In the genomic region with DNA sequence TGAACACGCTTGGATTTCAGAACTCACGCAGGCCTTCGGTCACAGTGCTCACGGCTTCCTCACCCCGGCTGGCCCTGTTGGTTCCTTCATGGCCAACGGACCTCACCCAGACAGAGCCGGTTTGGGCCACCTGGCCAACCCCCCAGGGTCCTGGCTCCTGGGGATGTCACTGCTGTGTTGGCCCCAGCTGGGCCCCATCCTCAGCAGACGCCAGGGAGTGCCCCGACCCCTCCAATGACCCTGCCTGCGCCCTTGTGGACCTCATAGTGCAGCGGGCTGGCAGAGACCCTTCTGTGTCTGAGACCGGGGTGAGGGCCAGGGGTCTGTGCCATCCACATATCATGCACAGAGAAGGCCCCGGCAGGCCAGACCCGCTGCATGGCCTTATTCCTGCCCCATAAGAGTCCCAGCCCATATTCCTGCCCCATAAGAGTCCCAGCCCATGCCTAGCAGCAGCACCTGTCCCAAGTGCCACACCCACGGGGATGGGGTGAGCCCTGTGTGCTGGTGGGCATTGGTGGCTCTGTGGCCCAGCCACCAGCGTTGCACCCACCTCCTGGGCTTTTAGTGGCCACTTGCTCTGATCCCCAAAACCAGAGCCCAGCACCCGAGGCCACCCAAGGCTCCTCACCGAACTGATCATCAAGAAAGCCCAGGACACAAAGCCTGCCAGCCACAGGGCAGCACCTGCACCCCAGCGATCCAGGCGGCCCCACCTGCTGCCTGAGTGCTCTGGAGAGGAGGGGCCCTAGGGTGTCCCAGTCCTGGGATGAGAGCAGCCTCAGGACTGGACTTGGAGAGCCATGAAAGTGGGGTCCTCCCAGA, we compare ENCODE assay signal across 7 cellular contexts. TPM values are rescaled to one million over a fixed set of nuclear protein-coding genes. Genes with fewer than 3 reads are reported as not detected.
DNase-seq lines count a peak whose midpoint lies in the region; ATAC-seq and TF ChIP-seq lines count a peak whose summit lies in the region.

No MANE protein-coding gene starts in this region.

- H3K27me3 Mint-ChIP-seq in WTC11 (ENCODE audit: low read depth) (no peaks in the 10 kb centered on the region; the same call in 1 of the 2 replicates), immature natural killer cell (ENCODE audit: low read depth in 3 of 3) (peaks cover 5 to 26% (median 19%) of the 10 kb centered on the region in 3 donors)
- no peaks in the 10 kb centered on the region for H3K27me3 Mint-ChIP-seq in stimulated activated memory B cell treated with anti-CD40 and anti-IgM and Interleukin-4, amounts not matched to agents 10 μg/mL and 1 μg/mL and 100 μg/mL, for 72 hours

- peaks cover 7% of the 10 kb centered on the region for H3K36me3 Mint-ChIP-seq in WTC11
- H3K36me3 Mint-ChIP-seq in immature natural killer cell: peaks cover 6 to 13% (median 10%) of the 10 kb centered on the region in 3 donors
- H3K36me3 Mint-ChIP-seq in stimulated activated memory B cell treated with anti-CD40 and anti-IgM and Interleukin-4, amounts not matched to agents 10 μg/mL and 1 μg/mL and 100 μg/mL, for 72 hours: peaks cover 11% of the 10 kb centered on the region

- H3K27me3 ChIP-seq in HAP-1 (ENCODE audit: low read depth): no peaks in the 10 kb centered on the region; the same call in 1 of the 2 replicates

- no peak overlapping the region for H3K27ac Mint-ChIP-seq in WTC11
- peak overlapping the region; percentile 66 to 87 (median 71) for H3K27ac Mint-ChIP-seq in immature natural killer cell
- peak overlapping the region; percentile 91 for H3K27ac Mint-ChIP-seq in stimulated activated memory B cell treated with anti-CD40 and anti-IgM and Interleukin-4, amounts not matched to agents 10 μg/mL and 1 μg/mL and 100 μg/mL, for 72 hours

- H3K4me1 Mint-ChIP-seq in WTC11 (peaks cover 24% of the 10 kb centered on the region), immature natural killer cell (peaks cover 26 to 38% of the 10 kb centered on the region in 2 donors)
- peaks cover 68% of the 10 kb centered on the region for H3K4me1 Mint-ChIP-seq in stimulated activated memory B cell treated with anti-CD40 and anti-IgM and Interleukin-4, amounts not matched to agents 10 μg/mL and 1 μg/mL and 100 μg/mL, for 72 hours

- POLR2A ChIA-PET in WTC11 (lab: Charles Lee): interaction anchor here (1.6 kb wide), 1 partner anchor 11 kb away, joined by 6 read pairs; no protein-coding TSS in a partner anchor

- H3K4me3 Mint-ChIP-seq in WTC11 (peak overlapping the region; percentile 56), immature natural killer cell (peak overlapping the region; percentile 40 to 72 (median 61))
- peak overlapping the region; percentile 76 for H3K4me3 Mint-ChIP-seq in stimulated activated memory B cell treated with anti-CD40 and anti-IgM and Interleukin-4, amounts not matched to agents 10 μg/mL and 1 μg/mL and 100 μg/mL, for 72 hours

- H3K36me3 ChIP-seq in HAP-1 (replicated peaks): peaks cover 15% of the 10 kb centered on the region

- CTCF ChIA-PET in WTC11 (lab: Charles Lee): interaction anchor here (1.0 to 1.7 kb wide), 4 partner anchors 57 to 145 kb away, joined by 3 to 7 read pairs (median 4); no protein-coding TSS in a partner anchor

- no peaks in the 10 kb centered on the region for H3K9me3 ChIP-seq in HAP-1

- peaks cover 4% of the 10 kb centered on the region; the same call in 1 of the 2 replicates for H3K9me3 Mint-ChIP-seq in WTC11
- H3K9me3 Mint-ChIP-seq in immature natural killer cell: no peaks in the 10 kb centered on the region
- H3K9me3 Mint-ChIP-seq in stimulated activated memory B cell treated with anti-CD40 and anti-IgM and Interleukin-4, amounts not matched to agents 10 μg/mL and 1 μg/mL and 100 μg/mL, for 72 hours: no peaks in the 10 kb centered on the region

- peak in 1 of 2 experiments; percentile 6 for DNase-seq in HAP-1 (ENCODE audit: low spot score in 2 of 2)
- DNase-seq in WTC11 (ENCODE audit: low spot score): peak; percentile 7
- no peak for DNase-seq in immature natural killer cell
- no peak for DNase-seq in middle frontal gyrus (ENCODE audit: extremely low spot score, low spot score)
- no peak for DNase-seq in AG08395 (ENCODE audit: low spot score)

- in situ Hi-C loops in HAP-1 (cut with MboI; ENCODE audit: low sequenced_read_pairs): no loop called here

- H3K4me3 ChIP-seq in HAP-1: peak overlapping the region; percentile 41; the same call in 1 of the 2 replicates

- TF ChIP-seq CTCF in WTC11 (IDR thresholded peaks at IDR 0.05): no peak

- peaks cover 8% of the 10 kb centered on the region for H3K4me1 ChIP-seq in HAP-1

- ATAC-seq in WTC11: no peak
- no peak for ATAC-seq in stimulated activated memory B cell treated with anti-CD40 and anti-IgM and Interleukin-4, amounts not matched to agents 10 μg/mL and 1 μg/mL and 100 μg/mL, for 72 hours
- ATAC-seq in GM19463 (IDR thresholded peaks at IDR 0.05; ENCODE audit: unreplicated experiment): no peak

TF ChIP-seq in WTC11, 78 proteins besides CTCF, POLR2A, EP300 and RAD21 (continues in another document):
- no peak for TF ChIP-seq ZNF232 (CRISPR knock-in tag; IDR thresholded peaks at IDR 0.05)
- TF ChIP-seq, protein P1, sequence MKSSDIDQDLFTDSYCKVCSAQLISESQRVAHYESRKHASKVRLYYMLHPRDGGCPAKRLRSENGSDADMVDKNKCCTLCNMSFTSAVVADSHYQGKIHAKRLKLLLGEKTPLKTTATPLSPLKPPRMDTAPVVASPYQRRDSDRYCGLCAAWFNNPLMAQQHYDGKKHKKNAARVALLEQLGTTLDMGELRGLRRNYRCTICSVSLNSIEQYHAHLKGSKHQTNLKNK (CRISPR knock-in tag; IDR thresholded peaks at IDR 0.05): no peak
- TF ChIP-seq, protein P2, sequence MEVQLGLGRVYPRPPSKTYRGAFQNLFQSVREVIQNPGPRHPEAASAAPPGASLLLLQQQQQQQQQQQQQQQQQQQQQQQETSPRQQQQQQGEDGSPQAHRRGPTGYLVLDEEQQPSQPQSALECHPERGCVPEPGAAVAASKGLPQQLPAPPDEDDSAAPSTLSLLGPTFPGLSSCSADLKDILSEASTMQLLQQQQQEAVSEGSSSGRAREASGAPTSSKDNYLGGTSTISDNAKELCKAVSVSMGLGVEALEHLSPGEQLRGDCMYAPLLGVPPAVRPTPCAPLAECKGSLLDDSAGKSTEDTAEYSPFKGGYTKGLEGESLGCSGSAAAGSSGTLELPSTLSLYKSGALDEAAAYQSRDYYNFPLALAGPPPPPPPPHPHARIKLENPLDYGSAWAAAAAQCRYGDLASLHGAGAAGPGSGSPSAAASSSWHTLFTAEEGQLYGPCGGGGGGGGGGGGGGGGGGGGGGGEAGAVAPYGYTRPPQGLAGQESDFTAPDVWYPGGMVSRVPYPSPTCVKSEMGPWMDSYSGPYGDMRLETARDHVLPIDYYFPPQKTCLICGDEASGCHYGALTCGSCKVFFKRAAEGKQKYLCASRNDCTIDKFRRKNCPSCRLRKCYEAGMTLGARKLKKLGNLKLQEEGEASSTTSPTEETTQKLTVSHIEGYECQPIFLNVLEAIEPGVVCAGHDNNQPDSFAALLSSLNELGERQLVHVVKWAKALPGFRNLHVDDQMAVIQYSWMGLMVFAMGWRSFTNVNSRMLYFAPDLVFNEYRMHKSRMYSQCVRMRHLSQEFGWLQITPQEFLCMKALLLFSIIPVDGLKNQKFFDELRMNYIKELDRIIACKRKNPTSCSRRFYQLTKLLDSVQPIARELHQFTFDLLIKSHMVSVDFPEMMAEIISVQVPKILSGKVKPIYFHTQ (CRISPR knock-in tag; IDR thresholded peaks at IDR 0.05): no peak
- TF ChIP-seq OVOL2 (CRISPR knock-in tag; IDR thresholded peaks at IDR 0.05; ENCODE audit: borderline replicate concordance): no peak
- no peak for TF ChIP-seq NR1H2 (CRISPR knock-in tag; IDR thresholded peaks at IDR 0.05)
- TF ChIP-seq, protein P3, sequence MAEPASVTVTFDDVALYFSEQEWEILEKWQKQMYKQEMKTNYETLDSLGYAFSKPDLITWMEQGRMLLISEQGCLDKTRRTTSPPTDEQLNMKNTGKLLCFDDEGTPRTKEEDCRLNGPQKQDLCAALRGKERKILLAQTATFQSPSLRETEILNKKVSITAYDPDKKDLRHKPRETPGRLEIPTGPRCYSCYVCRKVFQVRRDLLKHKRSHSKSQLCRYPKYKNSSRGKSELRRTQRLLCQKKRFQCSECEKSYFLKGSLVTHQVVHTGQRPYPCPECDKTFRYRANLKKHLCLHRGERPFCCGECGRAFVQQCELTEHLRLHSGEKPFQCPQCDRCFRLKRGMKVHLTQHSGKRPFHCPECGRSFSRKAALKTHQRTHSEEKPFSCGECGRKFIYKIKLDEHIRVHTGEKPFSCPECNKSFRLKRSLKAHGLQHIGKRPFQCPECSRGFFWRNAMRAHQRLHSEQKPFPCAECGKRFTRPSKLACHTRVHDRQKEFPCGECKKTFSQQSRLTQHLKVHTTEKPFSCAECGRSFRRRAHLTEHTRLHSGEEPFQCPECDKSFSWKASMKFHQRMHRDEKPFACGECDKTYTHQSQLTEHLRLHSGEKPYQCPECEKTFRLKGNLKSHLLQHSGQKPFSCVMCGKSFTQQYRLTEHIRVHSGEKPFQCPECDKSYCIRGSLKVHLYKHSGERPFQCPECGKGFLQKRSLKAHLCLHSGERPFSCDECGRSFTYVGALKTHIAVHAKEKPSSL (CRISPR knock-in tag; conservative IDR thresholded peaks at IDR 0.05): no peak
- TF ChIP-seq ZNF671 (CRISPR knock-in tag; IDR thresholded peaks at IDR 0.05): no peak
- TF ChIP-seq, protein P4, sequence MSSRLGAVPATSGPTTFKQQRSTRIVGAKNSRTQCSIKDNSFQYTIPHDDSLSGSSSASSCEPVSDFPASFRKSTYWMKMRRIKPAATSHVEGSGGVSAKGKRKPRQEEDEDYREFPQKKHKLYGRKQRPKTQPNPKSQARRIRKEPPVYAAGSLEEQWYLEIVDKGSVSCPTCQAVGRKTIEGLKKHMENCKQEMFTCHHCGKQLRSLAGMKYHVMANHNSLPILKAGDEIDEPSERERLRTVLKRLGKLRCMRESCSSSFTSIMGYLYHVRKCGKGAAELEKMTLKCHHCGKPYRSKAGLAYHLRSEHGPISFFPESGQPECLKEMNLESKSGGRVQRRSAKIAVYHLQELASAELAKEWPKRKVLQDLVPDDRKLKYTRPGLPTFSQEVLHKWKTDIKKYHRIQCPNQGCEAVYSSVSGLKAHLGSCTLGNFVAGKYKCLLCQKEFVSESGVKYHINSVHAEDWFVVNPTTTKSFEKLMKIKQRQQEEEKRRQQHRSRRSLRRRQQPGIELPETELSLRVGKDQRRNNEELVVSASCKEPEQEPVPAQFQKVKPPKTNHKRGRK (CRISPR knock-in tag; IDR thresholded peaks at IDR 0.05; ENCODE audit: borderline replicate concordance): no peak
- TF ChIP-seq, protein P5, sequence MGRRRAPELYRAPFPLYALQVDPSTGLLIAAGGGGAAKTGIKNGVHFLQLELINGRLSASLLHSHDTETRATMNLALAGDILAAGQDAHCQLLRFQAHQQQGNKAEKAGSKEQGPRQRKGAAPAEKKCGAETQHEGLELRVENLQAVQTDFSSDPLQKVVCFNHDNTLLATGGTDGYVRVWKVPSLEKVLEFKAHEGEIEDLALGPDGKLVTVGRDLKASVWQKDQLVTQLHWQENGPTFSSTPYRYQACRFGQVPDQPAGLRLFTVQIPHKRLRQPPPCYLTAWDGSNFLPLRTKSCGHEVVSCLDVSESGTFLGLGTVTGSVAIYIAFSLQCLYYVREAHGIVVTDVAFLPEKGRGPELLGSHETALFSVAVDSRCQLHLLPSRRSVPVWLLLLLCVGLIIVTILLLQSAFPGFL (CRISPR knock-in tag; IDR thresholded peaks at IDR 0.05; ENCODE audit: borderline replicate concordance): no peak

RNA-seq across cellular contexts. Expression of a gene that starts 1.3 kb away (rescaled TPM):
- total RNA-seq in WTC11 (2021): 206 to 215 TPM (median 210 TPM) in 3 replicates
- polyA plus RNA-seq in immature natural killer cell: 100 to 1,000 TPM; 107 to 255 (median 144) TPM
